ENCODE assay signal across 16 cellular contexts in the genomic region with DNA sequence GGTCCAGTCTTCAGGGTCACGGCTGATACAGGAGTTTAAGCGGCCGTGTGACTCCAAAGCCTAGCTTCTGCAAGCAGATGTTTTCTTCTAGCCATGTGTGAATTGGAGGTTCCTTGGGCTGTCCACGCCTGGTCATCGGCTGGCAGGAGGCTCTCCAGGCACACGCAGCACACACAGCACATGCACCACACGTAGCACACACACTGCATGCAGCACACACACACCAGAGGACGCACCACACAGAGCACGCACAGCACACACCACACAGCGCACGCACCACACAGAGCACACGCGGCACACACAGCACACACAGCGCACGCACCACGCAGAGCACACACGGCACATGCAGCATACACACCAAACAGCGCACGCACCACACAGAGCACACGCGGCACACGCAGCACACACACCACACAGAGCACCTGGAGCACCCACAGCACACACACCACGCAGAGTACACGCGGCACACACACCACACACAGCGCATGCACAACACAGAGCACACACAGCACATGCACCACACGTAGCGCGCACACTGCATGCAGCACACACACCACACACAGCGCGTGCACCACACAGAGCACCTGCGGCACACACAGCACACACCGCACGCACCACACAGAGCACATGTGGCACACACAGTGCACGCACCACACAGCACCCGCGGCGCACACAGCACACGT.
DNase-seq lines count a peak whose midpoint lies in the region; ATAC-seq, FAIRE-seq and TF ChIP-seq lines count a peak whose summit lies in the region.
"Had no signal": no experiment of that assay in that cellular context is flagged by ENCODE, and none has a peak within 500 bp of the region (broad histone marks: within the 10 kb centered on the region; RNA-seq: fewer than 3 reads in every experiment).

No MANE protein-coding gene starts in this region.

- H3K4me1 ChIP-seq in heart left ventricle (peaks cover 2 to 98% (median 53%) of the 10 kb centered on the region in 12 donors), prostate gland (replicated peaks) (peaks cover 28% of the 10 kb centered on the region), lower lobe of right lung (peaks cover 25% of the 10 kb centered on the region)

- TF ChIP-seq POLR2A in heart left ventricle (IDR thresholded peaks at IDR 0.05) (no peak), prostate gland (IDR thresholded peaks at IDR 0.05) (no peak)

- no peaks in the 10 kb centered on the region for H3K27me3 ChIP-seq in heart left ventricle
- H3K27me3 ChIP-seq in prostate gland (replicated peaks; ENCODE audit: insufficient read depth), result no peaks in the 10 kb centered on the region
- no peaks in the 10 kb centered on the region for H3K27me3 ChIP-seq in lower lobe of right lung (ENCODE audit: low read depth)

- ATAC-seq in heart left ventricle (peak in 2 of 4 donors; percentile 0 to 10), left cardiac atrium (no peak), left ventricle myocardium superior (peak; percentile 3), lower lobe of right lung (no peak)
- ATAC-seq: activated CD4-positive, alpha-beta T cell treated with anti-CD3 and anti-CD28 coated beads for 36 hours; activated T-cell treated with anti-CD3 and anti-CD28 coated beads, Interleukin-2, amount 50 U/mL, for 4 hours had no signal

- TF ChIP-seq CTCF in heart left ventricle (IDR thresholded peaks at IDR 0.05), result no peak
- no peak for TF ChIP-seq CTCF in prostate gland (IDR thresholded peaks at IDR 0.05)
- no peak for TF ChIP-seq CTCF in lower lobe of right lung (IDR thresholded peaks at IDR 0.05)
- TF ChIP-seq CTCF in D721Med (IDR thresholded peaks at IDR 0.05; ENCODE audit: insufficient read depth, missing control alignments), result no peak

- no peaks in the 10 kb centered on the region for H3K9me3 ChIP-seq in heart left ventricle
- no peaks in the 10 kb centered on the region for H3K9me3 ChIP-seq in prostate gland
- H3K9me3 ChIP-seq in lower lobe of right lung, result no peaks in the 10 kb centered on the region

- FAIRE-seq in D721Med (lab: Jason Lieb, UNC), result no peak

- WGBS in heart left ventricle, 4 donors, result 79 to 87% (median 83%) methylated on average over 39 of the region's 39 CpGs
- WGBS in prostate gland, result 65% methylated on average over 39 of the region's 39 CpGs

- peak overlapping the region in 7 of 12 donors; percentile 55 to 86 (median 69) for H3K27ac ChIP-seq in heart left ventricle
- H3K27ac ChIP-seq in prostate gland, result peak overlapping the region; percentile 80 to 83
- H3K27ac ChIP-seq in lower lobe of right lung, result no peak overlapping the region

- DNase-seq in heart left ventricle (peak in 2 of 5 donors; percentile 23 to 33), left cardiac atrium (no peak), left ventricle myocardium superior (peak; percentile 44), prostate gland (ENCODE audit: low spot score) (no peak), lower lobe of right lung (no peak), D721Med (ENCODE audit: insufficient read length, low spot score) (no peak), amygdala (lab: John Stamatoyannopoulos, UW) (no peak), DMS 273 (lab: John Stamatoyannopoulos, UW; ENCODE audit: unreplicated experiment) (no peak)
- DNase-seq: ACHN; activated CD4-positive, alpha-beta T cell treated with anti-CD3 and anti-CD28 coated beads for 36 hours; activated T-cell treated with anti-CD3 and anti-CD28 coated beads, Interleukin-2, amount 50 U/mL, for 4 hours; CD8-positive, alpha-beta memory T cell; mesendoderm; MM.1S; NCI-H2081 treated with DMSO at 0.1 percent for 48 hours; NCI-H82 had no signal

- intact Hi-C loops in heart left ventricle (cut with DNase I), result loop anchor here in 2 of 10 donors (5.0 kb wide), 2 partner anchors 66 to 301 kb away; no protein-coding TSS in a partner anchor
- intact Hi-C loops in left cardiac atrium (cut with DNase I), result no loop called here
- intact Hi-C loops in left ventricle myocardium superior (cut with micrococcal nuclease), result no loop called here
- intact Hi-C loops in prostate gland (cut with DNase I), result loop anchor here (10.0 kb wide), 1 partner anchor 48 kb away; no protein-coding TSS in a partner anchor
- intact Hi-C loops in lower lobe of right lung (cut with DNase I), result no loop called here

- H3K36me3 ChIP-seq in heart left ventricle (peaks cover 0 to 96% (median 60%) of the 10 kb centered on the region in 9 donors), prostate gland (peaks cover 0 to 14% of the 10 kb centered on the region in 2 donors), lower lobe of right lung (peaks cover 74% of the 10 kb centered on the region)

- H3K4me3 ChIP-seq in heart left ventricle (no peak overlapping the region), prostate gland (no peak overlapping the region), lower lobe of right lung (no peak overlapping the region)
